In the genomic region with DNA sequence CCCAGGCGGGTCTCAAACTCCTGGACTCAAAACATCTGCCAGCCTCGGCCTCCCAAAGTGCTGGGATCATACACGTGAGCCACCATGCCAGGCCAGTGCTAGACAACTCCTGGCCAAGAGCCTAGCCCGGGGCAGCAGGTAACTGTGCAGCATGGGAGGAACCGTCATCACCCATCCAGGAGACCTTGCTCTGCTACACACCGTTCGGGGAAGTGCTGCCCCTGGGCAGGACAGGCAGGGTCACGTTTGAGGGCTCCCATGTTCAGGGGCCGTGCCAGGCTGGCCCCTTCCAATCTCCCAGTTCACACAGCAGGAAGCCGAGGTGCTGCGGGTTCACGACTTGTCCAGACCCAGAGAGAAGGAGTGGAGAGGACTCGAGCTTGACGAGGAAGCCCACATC, we compare ENCODE assay signal across 17 cellular contexts. TPM values are rescaled to one million over a fixed set of nuclear protein-coding genes. Genes with fewer than 3 reads are reported as not detected.
DNase-seq lines count a peak whose midpoint lies in the region; ATAC-seq and TF ChIP-seq lines count a peak whose summit lies in the region.
"Had no signal": no experiment of that assay in that cellular context is flagged by ENCODE, and none has a peak within 500 bp of the region (broad histone marks: within the 10 kb centered on the region; RNA-seq: fewer than 3 reads in every experiment).

No MANE protein-coding gene starts in this region.

- H3K27ac Mint-ChIP-seq in activated naive CD8-positive, alpha-beta T cell treated with anti-CD3 and anti-CD28 coated beads for 36 hours: peak overlapping the region; percentile 34
- H3K27ac Mint-ChIP-seq in activated naive CD8-positive, alpha-beta T cell treated with anti-CD3 and anti-CD28 coated beads, Interleukin-2, amount 50 U/mL, for 24 hours: no peak overlapping the region
- H3K27ac Mint-ChIP-seq in endodermal cell (no peak overlapping the region), endothelial cell (ENCODE audit: unreplicated experiment) (no peak overlapping the region)
- peak overlapping the region in 1 of 2 donors; percentile 48 for H3K27ac Mint-ChIP-seq in stimulated activated naive CD8-positive, alpha-beta T cell treated with anti-CD3 and anti-CD28 coated beads, Interleukin-15, amount 100 ng/mL, for 72 hours

- intact Hi-C loops in sigmoid colon (cut with DNase I): no loop called here

- no peaks in the 10 kb centered on the region for H3K9me3 Mint-ChIP-seq in activated naive CD8-positive, alpha-beta T cell treated with anti-CD3 and anti-CD28 coated beads for 36 hours
- no peaks in the 10 kb centered on the region for H3K9me3 Mint-ChIP-seq in activated naive CD8-positive, alpha-beta T cell treated with anti-CD3 and anti-CD28 coated beads, Interleukin-2, amount 50 U/mL, for 24 hours
- H3K9me3 Mint-ChIP-seq in endodermal cell: no peaks in the 10 kb centered on the region
- no peaks in the 10 kb centered on the region for H3K9me3 Mint-ChIP-seq in endothelial cell (ENCODE audit: unreplicated experiment)
- no peaks in the 10 kb centered on the region for H3K9me3 Mint-ChIP-seq in stimulated activated naive CD8-positive, alpha-beta T cell treated with anti-CD3 and anti-CD28 coated beads, Interleukin-15, amount 100 ng/mL, for 72 hours
- H3K9me3 Mint-ChIP-seq: CD8-positive, alpha-beta memory T cell had no signal

- 94% methylated on average over 11 to 14 of the region's 14 CpGs for WGBS in endodermal cell (ENCODE audit: insufficient coverage in 1 of 2, insufficient read length in 1 of 2), 2 experiments
- 95% methylated on average over 14 of the region's 14 CpGs for WGBS in sigmoid colon, 2 donors

- H3K27me3 ChIP-seq in endodermal cell (ENCODE audit: control insufficient read depth, insufficient read depth, low read length, poor library complexity, severe bottlenecking): no peaks in the 10 kb centered on the region
- no peaks in the 10 kb centered on the region for H3K27me3 ChIP-seq in sigmoid colon
- H3K27me3 ChIP-seq: BLaER1 had no signal

- H3K9ac ChIP-seq in endodermal cell (ENCODE audit: extremely low read depth, low read length, poor library complexity, severe bottlenecking): no peak overlapping the region
- H3K9ac ChIP-seq: BLaER1, GM23248 had no signal

- H3K36me3 ChIP-seq in endodermal cell (ENCODE audit: control insufficient read depth, insufficient read depth, low read length): peaks cover 15% of the 10 kb centered on the region
- peaks cover 0 to 44% (median 10%) of the 10 kb centered on the region in 4 donors for H3K36me3 ChIP-seq in sigmoid colon

- no peak for ATAC-seq in activated naive CD8-positive, alpha-beta T cell treated with anti-CD3 and anti-CD28 coated beads, Interleukin-2, amount 50 U/mL, for 24 hours
- ATAC-seq in GM21576 (IDR thresholded peaks at IDR 0.05; ENCODE audit: unreplicated experiment): no peak
- ATAC-seq in stimulated activated naive CD8-positive, alpha-beta T cell treated with anti-CD3 and anti-CD28 coated beads, Interleukin-15, amount 100 ng/mL, for 72 hours: no peak
- ATAC-seq: HCT116 had no signal

- H3K4me1 Mint-ChIP-seq in activated naive CD8-positive, alpha-beta T cell treated with anti-CD3 and anti-CD28 coated beads for 36 hours: peaks cover 7% of the 10 kb centered on the region
- peaks cover 14% of the 10 kb centered on the region for H3K4me1 Mint-ChIP-seq in activated naive CD8-positive, alpha-beta T cell treated with anti-CD3 and anti-CD28 coated beads, Interleukin-2, amount 50 U/mL, for 24 hours
- peaks cover 9% of the 10 kb centered on the region for H3K4me1 Mint-ChIP-seq in endodermal cell
- no peaks in the 10 kb centered on the region for H3K4me1 Mint-ChIP-seq in endothelial cell (ENCODE audit: unreplicated experiment)
- H3K4me1 Mint-ChIP-seq in stimulated activated naive CD8-positive, alpha-beta T cell treated with anti-CD3 and anti-CD28 coated beads, Interleukin-15, amount 100 ng/mL, for 72 hours: peaks cover 35% of the 10 kb centered on the region

- H3K4me3 ChIP-seq in endodermal cell (ENCODE audit: low read length) (no peak overlapping the region), sigmoid colon (no peak overlapping the region)
- H3K4me3 ChIP-seq: BLaER1, GM23248 had no signal

- no peak for TF ChIP-seq EP300 in sigmoid colon (IDR thresholded peaks at IDR 0.05)

- no peaks in the 10 kb centered on the region for H3K27me3 Mint-ChIP-seq in activated naive CD8-positive, alpha-beta T cell treated with anti-CD3 and anti-CD28 coated beads for 36 hours
- no peaks in the 10 kb centered on the region for H3K27me3 Mint-ChIP-seq in activated naive CD8-positive, alpha-beta T cell treated with anti-CD3 and anti-CD28 coated beads, Interleukin-2, amount 50 U/mL, for 24 hours
- H3K27me3 Mint-ChIP-seq in endodermal cell (ENCODE audit: insufficient read depth) (no peaks in the 10 kb centered on the region), endothelial cell (ENCODE audit: unreplicated experiment) (peaks cover 10% of the 10 kb centered on the region)
- no peaks in the 10 kb centered on the region for H3K27me3 Mint-ChIP-seq in stimulated activated naive CD8-positive, alpha-beta T cell treated with anti-CD3 and anti-CD28 coated beads, Interleukin-15, amount 100 ng/mL, for 72 hours
- H3K27me3 Mint-ChIP-seq: CD8-positive, alpha-beta memory T cell had no signal

- DNase-seq in activated naive CD8-positive, alpha-beta T cell treated with anti-CD3 and anti-CD28 coated beads for 36 hours: no peak
- no peak for DNase-seq in activated naive CD8-positive, alpha-beta T cell treated with anti-CD3 and anti-CD28 coated beads, Interleukin-2, amount 50 U/mL, for 24 hours
- DNase-seq in endodermal cell (peak; percentile 38), mesenteric fat pad (ENCODE audit: low spot score) (peak; percentile 65), sigmoid colon (peak; percentile 56), endothelial cell (ENCODE audit: low spot score) (no peak)
- no peak for DNase-seq in stimulated activated naive CD8-positive, alpha-beta T cell treated with anti-CD3 and anti-CD28 coated beads, Interleukin-15, amount 100 ng/mL, for 72 hours
- DNase-seq: 8988T; AML-193; Caco-2; CD8-positive, alpha-beta memory T cell; DMS53; GF-D8; GM23248 had no signal

- H3K4me3 Mint-ChIP-seq in activated naive CD8-positive, alpha-beta T cell treated with anti-CD3 and anti-CD28 coated beads for 36 hours: no peak overlapping the region
- H3K4me3 Mint-ChIP-seq in activated naive CD8-positive, alpha-beta T cell treated with anti-CD3 and anti-CD28 coated beads, Interleukin-2, amount 50 U/mL, for 24 hours: no peak overlapping the region
- H3K4me3 Mint-ChIP-seq in endodermal cell (no peak overlapping the region), endothelial cell (ENCODE audit: unreplicated experiment) (no peak overlapping the region)
- H3K4me3 Mint-ChIP-seq in stimulated activated naive CD8-positive, alpha-beta T cell treated with anti-CD3 and anti-CD28 coated beads, Interleukin-15, amount 100 ng/mL, for 72 hours: no peak overlapping the region
- H3K4me3 Mint-ChIP-seq: CD8-positive, alpha-beta memory T cell had no signal

- H3K36me3 Mint-ChIP-seq in activated naive CD8-positive, alpha-beta T cell treated with anti-CD3 and anti-CD28 coated beads for 36 hours: peaks cover 11% of the 10 kb centered on the region
- H3K36me3 Mint-ChIP-seq in activated naive CD8-positive, alpha-beta T cell treated with anti-CD3 and anti-CD28 coated beads, Interleukin-2, amount 50 U/mL, for 24 hours (ENCODE audit: low read depth): peaks cover 13% of the 10 kb centered on the region
- H3K36me3 Mint-ChIP-seq in endodermal cell (ENCODE audit: low read depth): peaks cover 11% of the 10 kb centered on the region
- H3K36me3 Mint-ChIP-seq in endothelial cell (ENCODE audit: low read depth, unreplicated experiment): peaks cover 15% of the 10 kb centered on the region

- no peak for TF ChIP-seq POLR2A in sigmoid colon (IDR thresholded peaks at IDR 0.05)

- H3K9me3 ChIP-seq in endodermal cell (ENCODE audit: control insufficient read depth, low read length): no peaks in the 10 kb centered on the region
- no peaks in the 10 kb centered on the region for H3K9me3 ChIP-seq in sigmoid colon
- H3K9me3 ChIP-seq: BLaER1, Caco-2 had no signal

- TF ChIP-seq CTCF in endodermal cell (conservative IDR thresholded peaks at IDR 0.05) (no peak), sigmoid colon (IDR thresholded peaks at IDR 0.05) (no peak), endothelial cell (IDR thresholded peaks at IDR 0.05; ENCODE audit: unreplicated experiment) (no peak)

- H3K27ac ChIP-seq in endodermal cell (ENCODE audit: low read depth, low read length) (no peak overlapping the region), sigmoid colon (no peak overlapping the region)
- H3K27ac ChIP-seq: BLaER1, GM23248 had no signal

- H3K4me1 ChIP-seq in endodermal cell (ENCODE audit: control insufficient read depth, insufficient read depth, low read length) (no peaks in the 10 kb centered on the region), sigmoid colon (peaks cover 0 to under 1% (median 0%) of the 10 kb centered on the region in 4 donors)
- H3K4me1 ChIP-seq: Caco-2 had no signal

RNA-seq across cellular contexts. Expression of a gene that starts 35.1 kb away (rescaled TPM):
- 10 to 100 TPM; 20.8 to 21.1 TPM for total RNA-seq in activated naive CD8-positive, alpha-beta T cell treated with anti-CD3 and anti-CD28 coated beads for 36 hours
- 10 to 100 TPM; 31.3 to 33.4 TPM for total RNA-seq in endodermal cell
- 23.2 TPM for polyA plus RNA-seq in endodermal cell (2013, experiment 1 of 2)
- 22.0 TPM for polyA plus RNA-seq in endodermal cell (2013, experiment 2 of 2)
- 20.1 TPM for total RNA-seq in mesenteric fat pad
- total RNA-seq in sigmoid colon: 10 to 100 TPM; 33.5 to 41.1 (median 37.2) TPM
- 10 to 100 TPM; 24.6 to 33.0 (median 30.3) TPM for polyA plus RNA-seq in sigmoid colon
- total RNA-seq in endothelial cell (ENCODE audit: unreplicated experiment): 28.7 TPM

RNA-seq across cellular contexts. Expression of a gene that starts 55.5 kb away (rescaled TPM):
- total RNA-seq in activated naive CD8-positive, alpha-beta T cell treated with anti-CD3 and anti-CD28 coated beads for 36 hours: 10 to 100 TPM; 81.1 to 84.8 TPM
- total RNA-seq in endodermal cell (10 to 100 TPM; 53.0 to 53.2 TPM), mesenteric fat pad (57.1 TPM), sigmoid colon (10 to 100 TPM; 44.1 to 77.5 (median 46.7) TPM), endothelial cell (ENCODE audit: unreplicated experiment) (36.0 TPM)
- polyA plus RNA-seq in endodermal cell (2013, experiment 1 of 2): 29.5 TPM
- 28.6 TPM for polyA plus RNA-seq in endodermal cell (2013, experiment 2 of 2)
- polyA plus RNA-seq in sigmoid colon: 10 to 100 TPM; 35.4 to 75.9 (median 36.6) TPM

Comparison
In these comparisons a context has a peak if more than half of its experiments do, and no peak if none do; other contexts are left out.
1. DNase-seq: peak in endodermal cell (single experiment), mesenteric fat pad (single experiment) and sigmoid colon (single experiment); none in activated naive CD8-positive, alpha-beta T cell treated with anti-CD3 and anti-CD28 coated beads for 36 hours (single experiment), activated naive CD8-positive, alpha-beta T cell treated with anti-CD3 and anti-CD28 coated beads, Interleukin-2, amount 50 U/mL, for 24 hours (single experiment), endothelial cell (single experiment) and stimulated activated naive CD8-positive, alpha-beta T cell treated with anti-CD3 and anti-CD28 coated beads, Interleukin-15, amount 100 ng/mL, for 72 hours (0 of 2).